29 cellular contexts compared by ENCODE assay signal in genomic region chr7:141361479-141361878, GRCh38.
"Had no signal": no experiment of that assay in that cellular context is flagged by ENCODE, and none has a peak within 500 bp of the region (broad histone marks: within the 10 kb centered on the region; RNA-seq: fewer than 3 reads in every experiment).

No MANE protein-coding gene starts in this region.

- H3K36me3 Mint-ChIP-seq: activated naive CD4-positive, alpha-beta T cell treated with anti-CD3 and anti-CD28 coated beads, Interleukin-2, amount 50 U/mL, for 24 hours; immature natural killer cell; natural killer cell treated with Interleukin-12 subunit alpha and Interleukin-12 subunit beta and Interleukin-15 and Interleukin-18, amount 100 ng/mL, for 72 hours; stimulated activated memory B cell treated with anti-CD40 and anti-IgM and Interleukin-4, amounts not matched to agents 10 μg/mL and 1 μg/mL and 100 μg/mL, for 72 hours had no signal

- H3K4me3 Mint-ChIP-seq: activated naive CD4-positive, alpha-beta T cell treated with anti-CD3 and anti-CD28 coated beads, Interleukin-2, amount 50 U/mL, for 24 hours; activated T-helper 17 cell treated with anti-CD3 and anti-CD28 coated beads, Interleukin-2, amount 50 U/mL, for 72 hours; immature natural killer cell; natural killer cell treated with Interleukin-12 subunit alpha and Interleukin-12 subunit beta and Interleukin-15 and Interleukin-18, amount 100 ng/mL, for 72 hours; stimulated activated memory B cell treated with anti-CD40 and anti-IgM and Interleukin-4, amounts not matched to agents 10 μg/mL and 1 μg/mL and 100 μg/mL, for 72 hours; T-helper 1 cell treated with Interleukin-12 subunit alpha and Interleukin-12 subunit beta and Interleukin-4 antibody, amounts not matched to agents 30 μg/mL and 1 μg/mL, for 36 hours had no signal

- ATAC-seq: activated T-helper 17 cell treated with anti-CD3 and anti-CD28 coated beads, Interleukin-2, amount 50 U/mL, for 72 hours; gastroesophageal sphincter; lower lobe of right lung; natural killer cell treated with Interleukin-12 subunit alpha and Interleukin-12 subunit beta and Interleukin-15 and Interleukin-18, amount 100 ng/mL, for 72 hours; right lobe of liver; stimulated activated memory B cell treated with anti-CD40 and anti-IgM and Interleukin-4, amounts not matched to agents 10 μg/mL and 1 μg/mL and 100 μg/mL, for 72 hours had no signal

- H3K4me1 ChIP-seq: lower lobe of right lung, right lobe of liver had no signal

- H3K4me1 Mint-ChIP-seq: activated naive CD4-positive, alpha-beta T cell treated with anti-CD3 and anti-CD28 coated beads, Interleukin-2, amount 50 U/mL, for 24 hours; activated T-helper 17 cell treated with anti-CD3 and anti-CD28 coated beads, Interleukin-2, amount 50 U/mL, for 72 hours; immature natural killer cell; stimulated activated memory B cell treated with anti-CD40 and anti-IgM and Interleukin-4, amounts not matched to agents 10 μg/mL and 1 μg/mL and 100 μg/mL, for 72 hours had no signal

- H3K9me3 Mint-ChIP-seq: activated naive CD4-positive, alpha-beta T cell treated with anti-CD3 and anti-CD28 coated beads, Interleukin-2, amount 50 U/mL, for 24 hours; immature natural killer cell; natural killer cell treated with Interleukin-12 subunit alpha and Interleukin-12 subunit beta and Interleukin-15 and Interleukin-18, amount 100 ng/mL, for 72 hours; T-helper 1 cell treated with Interleukin-12 subunit alpha and Interleukin-12 subunit beta and Interleukin-4 antibody, amounts not matched to agents 30 μg/mL and 1 μg/mL, for 36 hours had no signal

- H3K27me3 ChIP-seq: dorsolateral prefrontal cortex, gastroesophageal sphincter, right lobe of liver, stomach, thyroid gland had no signal

- H3K9me3 ChIP-seq: gastroesophageal sphincter, lower lobe of right lung, right lobe of liver, stomach, thyroid gland had no signal

- H3K27ac ChIP-seq: coronary artery, dorsolateral prefrontal cortex, gastroesophageal sphincter, lower lobe of right lung, right lobe of liver, skin epidermis, stomach, thyroid gland, VCaP had no signal

- H3K4me3 ChIP-seq: coronary artery, dorsolateral prefrontal cortex, gastroesophageal sphincter, lower lobe of right lung, right lobe of liver, skin epidermis, stomach, thyroid gland had no signal

- H3K27ac Mint-ChIP-seq: activated naive CD4-positive, alpha-beta T cell treated with anti-CD3 and anti-CD28 coated beads, Interleukin-2, amount 50 U/mL, for 24 hours; activated T-helper 17 cell treated with anti-CD3 and anti-CD28 coated beads, Interleukin-2, amount 50 U/mL, for 72 hours; immature natural killer cell; natural killer cell treated with Interleukin-12 subunit alpha and Interleukin-12 subunit beta and Interleukin-15 and Interleukin-18, amount 100 ng/mL, for 72 hours; stimulated activated memory B cell treated with anti-CD40 and anti-IgM and Interleukin-4, amounts not matched to agents 10 μg/mL and 1 μg/mL and 100 μg/mL, for 72 hours; T-helper 1 cell treated with Interleukin-12 subunit alpha and Interleukin-12 subunit beta and Interleukin-4 antibody, amounts not matched to agents 30 μg/mL and 1 μg/mL, for 36 hours had no signal

- H3K36me3 ChIP-seq: gastroesophageal sphincter, lower lobe of right lung, right lobe of liver, stomach, thyroid gland had no signal

- DNase-seq: activated CD4-positive, alpha-beta T cell treated with anti-CD3 and anti-CD28 coated beads for 48 hours; activated CD4-positive, alpha-beta T cell treated with anti-CD3 and anti-CD28 coated beads, Interleukin-2, amount 50 U/mL, for 48 hours; activated CD8-positive, alpha-beta memory T cell treated with anti-CD3 and anti-CD28 coated beads for 24 hours; activated gamma-delta T cell treated with Interleukin-2 at 50 U/mL for 16 hours; cerebellar nuclear complex; dorsolateral prefrontal cortex; effector memory CD4-positive, alpha-beta T cell; erythroblast; hippocampal formation; immature natural killer cell; kidney; lower lobe of right lung; posterior cingulate gyrus; right lobe of liver; stimulated activated CD4-positive, alpha-beta T cell treated with anti-CD3 and anti-CD28 coated beads, Interleukin-4, amount 100 ng/mL, for 4 hours; stimulated activated CD8-positive, alpha-beta memory T cell treated with anti-CD3 and anti-CD28 coated beads, Interleukin-4, amount 100 ng/mL, for 48 hours; stomach; SW 1271; T-helper 9 cell; thyroid gland had no signal
